Comparison of ENCODE assay signal across 19 cellular contexts in genomic region chr15:56202737-56203136, GRCh38. TPM values are rescaled to one million over a fixed set of nuclear protein-coding genes. Genes with fewer than 3 reads are reported as not detected.
DNase-seq lines count a peak whose midpoint lies in the region; ATAC-seq and TF ChIP-seq lines count a peak whose summit lies in the region.
"Had no signal": no experiment of that assay in that cellular context is flagged by ENCODE, and none has a peak within 500 bp of the region (broad histone marks: within the 10 kb centered on the region; RNA-seq: fewer than 3 reads in every experiment).

No MANE protein-coding gene starts in this region.

- peak overlapping the region; percentile 5 for H3K27ac ChIP-seq in cardiac muscle cell
- H3K27ac ChIP-seq in MM.1S (ENCODE audit: low read length): no peak overlapping the region
- H3K27ac ChIP-seq: BLaER1 treated with 17β-estradiol and CSF1 and Interleukin-3, amounts not matched to agents 10 nM and 100 nM; GM23248; HL-60 had no signal

- TF ChIP-seq CTCF in cardiac muscle cell (IDR thresholded peaks at IDR 0.05; ENCODE audit: low read depth, low read length): no peak
- no peak for TF ChIP-seq CTCF in WTC11 (IDR thresholded peaks at IDR 0.05)
- no peak for TF ChIP-seq CTCF in mesothelial cell of epicardium (IDR thresholded peaks at IDR 0.05; ENCODE audit: unreplicated experiment)
- no peak for TF ChIP-seq CTCF in MM.1S (IDR thresholded peaks at IDR 0.05; ENCODE audit: low read length)

- no peak overlapping the region for H3K4me2 ChIP-seq in MM.1S (ENCODE audit: low read depth, low read length)

- no peaks in the 10 kb centered on the region for H3K9me2 ChIP-seq in MM.1S (replicated peaks; ENCODE audit: insufficient read depth, low read length)

- no peak overlapping the region for H2AFZ ChIP-seq in MM.1S (ENCODE audit: low read length)
- H2AFZ ChIP-seq: GM23248 had no signal

- H3K27ac Mint-ChIP-seq in WTC11 (peak overlapping the region; percentile 10; the same call in 1 of the 2 replicates), mesothelial cell of epicardium (peak overlapping the region; percentile 11)
- H3K27ac Mint-ChIP-seq: CD8-positive, alpha-beta T cell; IgD-negative memory B cell had no signal

- 0 out of 2 replicates have a peak, but pooled peaks cover 5% of the 10 kb centered on the region for H3F3A ChIP-seq in MM.1S (ENCODE audit: insufficient read depth, low read length)

- no peak for ATAC-seq in left ventricle myocardium superior
- no peak for ATAC-seq in WTC11
- ATAC-seq in GM21447 (IDR thresholded peaks at IDR 0.05; ENCODE audit: unreplicated experiment): no peak
- ATAC-seq: CD8-positive, alpha-beta T cell; GM12878 had no signal

- no peaks in the 10 kb centered on the region for H3K36me3 ChIP-seq in cardiac muscle cell
- no peaks in the 10 kb centered on the region for H3K36me3 ChIP-seq in MM.1S (replicated peaks; ENCODE audit: insufficient read depth, low read length)

- H3K4me3 ChIP-seq in cardiac muscle cell: no peak overlapping the region
- no peak overlapping the region for H3K4me3 ChIP-seq in MM.1S (ENCODE audit: low read length)
- H3K4me3 ChIP-seq: BLaER1 treated with 17β-estradiol and CSF1 and Interleukin-3, amounts not matched to agents 10 nM and 100 nM; GM12878; GM23248 had no signal

- CTCF ChIA-PET in WTC11 (lab: Charles Lee): no interaction called here

- H3K4me1 ChIP-seq in cardiac muscle cell (ENCODE audit: low read depth) (no peaks in the 10 kb centered on the region), MM.1S (ENCODE audit: low read length) (peaks cover 8% of the 10 kb centered on the region; the same call in 1 of the 2 replicates)

- POLR2A ChIA-PET in WTC11 (lab: Charles Lee): no interaction called here

- DNase-seq in cardiac muscle cell (ENCODE audit: low read depth in 1 of 2, low spot score in 1 of 2): no peak
- DNase-seq in left ventricle myocardium superior: no peak
- no peak for DNase-seq in WTC11 (ENCODE audit: low spot score)
- no peak for DNase-seq in mesothelial cell of epicardium (ENCODE audit: low spot score in 2 of 2, unreplicated experiment in 2 of 2)
- no peak for DNase-seq in MM.1S
- no peak for DNase-seq in iPS-NIHi11 (ENCODE audit: low spot score)
- DNase-seq: 8988T; Calu3; CD8-positive, alpha-beta T cell; DMS79 treated with DMSO at 0.1 percent for 48 hours; GM23248; HCEC 1CT; HFFc6 had no signal

- H3K4me3 Mint-ChIP-seq in WTC11 (no peak overlapping the region), mesothelial cell of epicardium (no peak overlapping the region)
- H3K4me3 Mint-ChIP-seq: B cell; CD8-positive, alpha-beta T cell; HFFc6 had no signal

- intact Hi-C loops in left ventricle myocardium superior (cut with micrococcal nuclease): no loop called here

- H3K4me1 Mint-ChIP-seq in WTC11 (peaks cover 45% of the 10 kb centered on the region), mesothelial cell of epicardium (peaks cover 11% of the 10 kb centered on the region)

- peaks cover 6% of the 10 kb centered on the region for H3K36me3 Mint-ChIP-seq in WTC11
- H3K36me3 Mint-ChIP-seq in mesothelial cell of epicardium: peaks cover 18% of the 10 kb centered on the region

- H4K20me1 ChIP-seq in MM.1S (ENCODE audit: insufficient read depth, low read length): peaks cover 41% of the 10 kb centered on the region

- H3K9me3 Mint-ChIP-seq in WTC11 (peaks cover 6% of the 10 kb centered on the region), mesothelial cell of epicardium (peaks cover 8% of the 10 kb centered on the region)
- H3K9me3 Mint-ChIP-seq: CD8-positive, alpha-beta T cell; HFFc6 had no signal

- no peaks in the 10 kb centered on the region for H3K27me3 ChIP-seq in cardiac muscle cell
- H3K27me3 ChIP-seq in MM.1S (replicated peaks; ENCODE audit: insufficient read depth, low read length): 0 out of 2 replicates have a peak, but pooled peaks cover 4% of the 10 kb centered on the region
- H3K27me3 ChIP-seq: BLaER1 treated with 17β-estradiol and CSF1 and Interleukin-3, amounts not matched to agents 10 nM and 100 nM had no signal

- H3K9me3 ChIP-seq in cardiac muscle cell (ENCODE audit: low read depth) (no peaks in the 10 kb centered on the region), MM.1S (replicated peaks; ENCODE audit: insufficient read depth, low read length) (no peaks in the 10 kb centered on the region)

- no peaks in the 10 kb centered on the region for H3K27me3 Mint-ChIP-seq in WTC11 (ENCODE audit: low read depth)
- H3K27me3 Mint-ChIP-seq in mesothelial cell of epicardium (ENCODE audit: low read depth): no peaks in the 10 kb centered on the region
- H3K27me3 Mint-ChIP-seq: B cell, IgD-negative memory B cell had no signal

- H3K79me2 ChIP-seq in MM.1S (ENCODE audit: low read length): peaks cover 88% of the 10 kb centered on the region

- H3K9ac ChIP-seq in MM.1S (ENCODE audit: low read length): no peak overlapping the region
- H3K9ac ChIP-seq: BLaER1 treated with 17β-estradiol and CSF1 and Interleukin-3, amounts not matched to agents 10 nM and 100 nM; GM23248 had no signal

TF ChIP-seq in WTC11, 78 proteins besides CTCF, POLR2A, EP300 and RAD21:
- no peak for TF ChIP-seq TEAD1 (CRISPR knock-in tag; IDR thresholded peaks at IDR 0.05)
- TF ChIP-seq ZSCAN18 (CRISPR knock-in tag; IDR thresholded peaks at IDR 0.05): no peak
- TF ChIP-seq ZNF219 (CRISPR knock-in tag; IDR thresholded peaks at IDR 0.05; ENCODE audit: borderline replicate concordance): no peak
- no peak for TF ChIP-seq PRDM15 (CRISPR knock-in tag; IDR thresholded peaks at IDR 0.05)
- no peak for TF ChIP-seq MLX (CRISPR knock-in tag; IDR thresholded peaks at IDR 0.05)
- TF ChIP-seq E2F5 (CRISPR knock-in tag; IDR thresholded peaks at IDR 0.05): no peak

RNA-seq across cellular contexts. Expression of gene RFX7, which starts 40.9 kb away (rescaled TPM):
- 6.0 and 11.6 TPM in 2 replicates for total RNA-seq in cardiac muscle cell
- 5.9 and 8.8 TPM in 2 replicates for polyA plus RNA-seq in cardiac muscle cell
- 7.2 TPM for total RNA-seq in left ventricle myocardium superior
- total RNA-seq in WTC11 (2021): 36.0 to 38.0 TPM (median 36.0 TPM) in 3 replicates
- total RNA-seq in mesothelial cell of epicardium: 48.9 to 53.8 TPM (median 51.2 TPM) in 3 replicates
